ENCODE assay signal across 8 cellular contexts in genomic region chr5:149448831-149449714, GRCh38.
A peak's percentile ranks its signal among the peaks of the same experiment; 100 is the strongest.
DNase-seq lines count a peak whose midpoint lies in the region; ATAC-seq and TF ChIP-seq lines count a peak whose summit lies in the region.

No MANE protein-coding gene starts in this region.

- DNase-seq in NOMO-1 treated with DMSO at 0.1 percent for 48 hours (lab: John Stamatoyannopoulos, UW; ENCODE audit: unreplicated experiment) (peak; percentile 24), epithelial cell of esophagus (ENCODE audit: low read depth) (peak; percentile 52), retinal pigment epithelial cell (ENCODE audit: low read depth) (no peak), SKM-1 treated with dmso at 0.1 percent for 144 hours (lab: John Stamatoyannopoulos, UW; ENCODE audit: unreplicated experiment) (no peak)
- no peak for DNase-seq in CD4-positive, alpha-beta memory T cell
- no peak for DNase-seq in activated CD8-positive, alpha-beta memory T cell treated with anti-CD3 and anti-CD28 coated beads, Interleukin-2, amount 10 ng/mL, durations not matched to agents 7 days and 5 days

- no peaks in the 10 kb centered on the region for H3K9me3 ChIP-seq in CD4-positive, alpha-beta memory T cell (ENCODE audit: control insufficient read depth in 1 of 2, low read length in 2 of 2)

- no peak overlapping the region for H3K27ac Mint-ChIP-seq in CD4-positive, alpha-beta memory T cell
- H3K27ac Mint-ChIP-seq in activated CD8-positive, alpha-beta memory T cell treated with anti-CD3 and anti-CD28 coated beads, Interleukin-2, amount 10 ng/mL, durations not matched to agents 7 days and 5 days: no peak overlapping the region

- H3K4me3 ChIP-seq in GM12875 (ENCODE audit: low read depth, low read length) (no peak overlapping the region), epithelial cell of esophagus (ENCODE audit: low read length) (no peak overlapping the region), retinal pigment epithelial cell (ENCODE audit: low read length) (no peak overlapping the region)
- H3K4me3 ChIP-seq in CD4-positive, alpha-beta memory T cell (ENCODE audit: low read length in 2 of 2): no peak overlapping the region

- POLR2A ChIA-PET in CD4-positive, alpha-beta memory T cell (lab: Charles Lee; ENCODE audit: partially characterized antibody): no interaction called here

- H3K4me1 ChIP-seq in CD4-positive, alpha-beta memory T cell (ENCODE audit: insufficient read depth, low read length): no peaks in the 10 kb centered on the region

- H3K4me1 Mint-ChIP-seq in CD4-positive, alpha-beta memory T cell: peaks cover 0 to 4% (median 0%) of the 10 kb centered on the region in 4 donors
- H3K4me1 Mint-ChIP-seq in activated CD8-positive, alpha-beta memory T cell treated with anti-CD3 and anti-CD28 coated beads, Interleukin-2, amount 10 ng/mL, durations not matched to agents 7 days and 5 days: peaks cover 2% of the 10 kb centered on the region

- H3K27me3 ChIP-seq in CD4-positive, alpha-beta memory T cell (ENCODE audit: insufficient read depth, low read length): no peaks in the 10 kb centered on the region

- ATAC-seq in GM18502 (IDR thresholded peaks at IDR 0.05; ENCODE audit: poor library complexity, unreplicated experiment): no peak
- ATAC-seq in activated CD8-positive, alpha-beta memory T cell treated with anti-CD3 and anti-CD28 coated beads, Interleukin-2, amount 10 ng/mL, durations not matched to agents 7 days and 5 days: no peak

- no peaks in the 10 kb centered on the region for H3K36me3 ChIP-seq in CD4-positive, alpha-beta memory T cell (ENCODE audit: insufficient read depth, low read length)

- H3K4me3 Mint-ChIP-seq in CD4-positive, alpha-beta memory T cell: no peak overlapping the region
- H3K4me3 Mint-ChIP-seq in activated CD8-positive, alpha-beta memory T cell treated with anti-CD3 and anti-CD28 coated beads, Interleukin-2, amount 10 ng/mL, durations not matched to agents 7 days and 5 days: no peak overlapping the region

- CTCF ChIA-PET in CD4-positive, alpha-beta memory T cell (lab: Charles Lee; ENCODE audit: partially characterized antibody): interaction anchor here (1.0 to 1.2 kb wide), 2 partner anchors 13 to 113 kb away, joined by 3 to 5 read pairs; no protein-coding TSS in a partner anchor
- CTCF ChIA-PET in activated CD8-positive, alpha-beta memory T cell treated with anti-CD3 and anti-CD28 coated beads, Interleukin-2, amount 10 ng/mL, durations not matched to agents 7 days and 5 days (lab: Charles Lee): interaction anchor here (0.8 to 1.2 kb wide), 6 partner anchors 10 to 102 kb away, joined by 3 to 6 read pairs (median 3); partner anchors contain the start of gene CSNK1A1

- no peaks in the 10 kb centered on the region for H3K27me3 Mint-ChIP-seq in CD4-positive, alpha-beta memory T cell
- no peaks in the 10 kb centered on the region for H3K27me3 Mint-ChIP-seq in activated CD8-positive, alpha-beta memory T cell treated with anti-CD3 and anti-CD28 coated beads, Interleukin-2, amount 10 ng/mL, durations not matched to agents 7 days and 5 days

- TF ChIP-seq CTCF in GM12875 (IDR thresholded peaks at IDR 0.05; ENCODE audit: borderline replicate concordance, insufficient read depth, low read depth, low read length) (0 out of 2 replicates have a peak, but pooled peaks have one; percentile 10), epithelial cell of esophagus (IDR thresholded peaks at IDR 0.05; ENCODE audit: insufficient read depth, low read depth, low read length, missing control alignments) (peak; percentile 52), retinal pigment epithelial cell (conservative IDR thresholded peaks at IDR 0.05; ENCODE audit: low read depth, low read length) (peak; percentile 45)

- intact Hi-C loops in CD4-positive, alpha-beta memory T cell (cut with micrococcal nuclease): no loop called here

- H3K36me3 Mint-ChIP-seq in CD4-positive, alpha-beta memory T cell: no peaks in the 10 kb centered on the region
- H3K36me3 Mint-ChIP-seq in activated CD8-positive, alpha-beta memory T cell treated with anti-CD3 and anti-CD28 coated beads, Interleukin-2, amount 10 ng/mL, durations not matched to agents 7 days and 5 days: no peaks in the 10 kb centered on the region

- no peaks in the 10 kb centered on the region for H3K9me3 Mint-ChIP-seq in CD4-positive, alpha-beta memory T cell
- no peaks in the 10 kb centered on the region for H3K9me3 Mint-ChIP-seq in activated CD8-positive, alpha-beta memory T cell treated with anti-CD3 and anti-CD28 coated beads, Interleukin-2, amount 10 ng/mL, durations not matched to agents 7 days and 5 days (ENCODE audit: low read depth)

- H3K27ac ChIP-seq in CD4-positive, alpha-beta memory T cell (ENCODE audit: low read depth, low read length): no peak overlapping the region

Comparison
In these comparisons a context has a peak if more than half of its experiments do, and no peak if none do; other contexts are left out.
1. DNase-seq: peak in NOMO-1 treated with DMSO at 0.1 percent for 48 hours (single experiment) and epithelial cell of esophagus (single experiment); none in retinal pigment epithelial cell (single experiment), SKM-1 treated with dmso at 0.1 percent for 144 hours (single experiment), CD4-positive, alpha-beta memory T cell (0 of 5) and activated CD8-positive, alpha-beta memory T cell treated with anti-CD3 and anti-CD28 coated beads, Interleukin-2, amount 10 ng/mL, durations not matched to agents 7 days and 5 days (single experiment).
2. Peak in every context shown above with its lines, with median percentiles within 50 percentile points of each other: CTCF ChIP-seq.